Comparison of ENCODE assay signal across 19 cellular contexts in genomic region chr7:117686311-117686935, GRCh38.
"Had no signal": no experiment of that assay in that cellular context is flagged by ENCODE, and none has a peak within 500 bp of the region (broad histone marks: within the 10 kb centered on the region; RNA-seq: fewer than 3 reads in every experiment).

No MANE protein-coding gene starts in this region.

- H3K4me3 ChIP-seq: body of pancreas, lower lobe of right lung, vagina had no signal

- H3K36me3 ChIP-seq: lower lobe of right lung, vagina had no signal

- H3K27me3 ChIP-seq: body of pancreas, vagina had no signal

- H3K4me1 ChIP-seq: body of pancreas, lower lobe of right lung, vagina had no signal

- H3K27ac ChIP-seq: body of pancreas, foreskin keratinocyte, lower lobe of right lung, vagina had no signal

- ATAC-seq: activated CD4-positive, CD25-positive, alpha-beta regulatory T cell treated with anti-CD3 and anti-CD28 coated beads, Interleukin-2, amount 50 U/mL, for 24 hours; activated CD8-positive, alpha-beta T cell treated with anti-CD3 and anti-CD28 coated beads, Interleukin-2, amount 10 ng/mL, durations not matched to agents 7 days and 5 days; body of pancreas; foreskin keratinocyte; left colon; lower lobe of right lung; natural killer cell treated with Interleukin-12 subunit alpha and Interleukin-12 subunit beta and Interleukin-15 and Interleukin-18, amount 100 ng/mL, for 72 hours had no signal

- H3K9me3 ChIP-seq: body of pancreas, lower lobe of right lung, vagina had no signal

- DNase-seq: activated CD4-positive, alpha-beta T cell treated with anti-CD3 and anti-CD28 coated beads, Interleukin-2, amount 10 ng/mL, durations not matched to agents 7 days and 5 days; activated CD8-positive, alpha-beta T cell treated with anti-CD3 and anti-CD28 coated beads, Interleukin-2, amount 10 ng/mL, durations not matched to agents 7 days and 5 days; activated naive CD4-positive, alpha-beta T cell treated with anti-CD3 and anti-CD28 coated beads for 36 hours; activated T-cell treated with anti-CD3 and anti-CD28 coated beads, Interleukin-2, amount 50 U/mL, for 24 hours; body of pancreas; caudate nucleus; foreskin keratinocyte; hypothalamus; islet precursor cell; left colon; lower lobe of right lung; occipital lobe; posterior cingulate gyrus; stimulated activated CD4-positive, alpha-beta T cell treated with anti-CD3 and anti-CD28 coated beads, Interleukin-2, amount 100 ng/mL, for 24 hours; T1000; trophoblast cell had no signal
